ENCODE assay signal across 24 cellular contexts in genomic region chr4:4639370-4639769, GRCh38.
A peak's percentile ranks its signal among the peaks of the same experiment; 100 is the strongest.
DNase-seq lines count a peak whose midpoint lies in the region; ATAC-seq and TF ChIP-seq lines count a peak whose summit lies in the region.
"Had no signal": no experiment of that assay in that cellular context is flagged by ENCODE, and none has a peak within 500 bp of the region (broad histone marks: within the 10 kb centered on the region; RNA-seq: fewer than 3 reads in every experiment).

No MANE protein-coding gene starts in this region.

- ATAC-seq in GM18498 (IDR thresholded peaks at IDR 0.05; ENCODE audit: unreplicated experiment) = no peak
- ATAC-seq: A549 had no signal

- H3K4me3 Mint-ChIP-seq in nephron progenitor cell = no peak overlapping the region
- H3K4me3 Mint-ChIP-seq: CD14-positive monocyte; CD4-positive, alpha-beta T cell; CD8-positive, alpha-beta memory T cell; HFFc6 had no signal

- H3K36me3 ChIP-seq in OCI-LY3 (replicated peaks; ENCODE audit: low read depth, low read length) = peaks cover 17% of the 10 kb centered on the region
- H3K36me3 ChIP-seq: BE2C; BLaER1 treated with 17β-estradiol and CSF1 and Interleukin-3, amounts not matched to agents 10 nM and 100 nM; HAP-1 had no signal

- peak; percentile 5 for DNase-seq in activated CD4-positive, alpha-beta T cell treated with anti-CD3 and anti-CD28 coated beads for 48 hours
- DNase-seq in activated CD4-positive, alpha-beta T cell treated with anti-CD3 and anti-CD28 coated beads, Interleukin-2, amount 50 U/mL, for 1 hour = no peak
- peak; percentile 4 for DNase-seq in stimulated activated CD4-positive, alpha-beta T cell treated with anti-CD3 and anti-CD28 coated beads, Interleukin-1b, Interleukin-23, amount 100 ng/mL, for 48 hours
- DNase-seq in stimulated activated CD4-positive, alpha-beta T cell treated with anti-CD3 and anti-CD28 coated beads, Interleukin-15, amount 100 ng/mL, for 24 hours = no peak
- no peak for DNase-seq in nephron progenitor cell
- DNase-seq in central memory CD4-positive, alpha-beta T cell = no peak
- DNase-seq: 8988T; ACHN; AML-193; BE2C; Calu3; CD4-positive, alpha-beta T cell; CD8-positive, alpha-beta memory T cell; DMS53; DMS79 treated with DMSO at 0.1 percent for 48 hours; GF-D8; GOT3; HFFc6 had no signal

- peak overlapping the region; percentile 8; the same call in 1 of the 2 replicates for H3K27ac ChIP-seq in OCI-LY3 (ENCODE audit: low read length)
- H3K27ac ChIP-seq: A549; BLaER1 treated with 17β-estradiol and CSF1 and Interleukin-3, amounts not matched to agents 10 nM and 100 nM had no signal

- H3K27me3 ChIP-seq in OCI-LY3 (ENCODE audit: low read depth, low read length) = no peaks in the 10 kb centered on the region
- H3K27me3 ChIP-seq: BE2C; BLaER1 treated with 17β-estradiol and CSF1 and Interleukin-3, amounts not matched to agents 10 nM and 100 nM had no signal

- no peak overlapping the region for H3K4me2 ChIP-seq in OCI-LY3 (ENCODE audit: low read length)
- H3K4me2 ChIP-seq: A549; BLaER1 treated with 17β-estradiol and CSF1 and Interleukin-3, amounts not matched to agents 10 nM and 100 nM had no signal

- H3K9ac ChIP-seq in OCI-LY3 (ENCODE audit: low read length) = no peak overlapping the region
- H3K9ac ChIP-seq: BLaER1 treated with 17β-estradiol and CSF1 and Interleukin-3, amounts not matched to agents 10 nM and 100 nM had no signal

- no peak overlapping the region for H3K4me3 ChIP-seq in OCI-LY3 (ENCODE audit: low read length)
- H3K4me3 ChIP-seq: A549; BLaER1 treated with 17β-estradiol and CSF1 and Interleukin-3, amounts not matched to agents 10 nM and 100 nM; HAP-1 had no signal

- H3K27ac Mint-ChIP-seq in nephron progenitor cell = peak overlapping the region; percentile 50
- H3K27ac Mint-ChIP-seq: CD14-positive monocyte; CD4-positive, alpha-beta T cell; HFFc6 had no signal

- peaks cover 11% of the 10 kb centered on the region for H3K36me3 Mint-ChIP-seq in nephron progenitor cell (ENCODE audit: low read depth)
- H3K36me3 Mint-ChIP-seq: CD14-positive monocyte had no signal

- TF ChIP-seq CTCF in OCI-LY3 (IDR thresholded peaks at IDR 0.05; ENCODE audit: low read depth, low read length) (no peak), nephron progenitor cell (IDR thresholded peaks at IDR 0.05) (no peak)

- H3K27me3 Mint-ChIP-seq in nephron progenitor cell (ENCODE audit: low read depth, poor library complexity) = peaks cover 7% of the 10 kb centered on the region
- H3K27me3 Mint-ChIP-seq: CD4-positive, alpha-beta T cell had no signal

- no peaks in the 10 kb centered on the region for H3K9me3 Mint-ChIP-seq in nephron progenitor cell
- H3K9me3 Mint-ChIP-seq: CD4-positive, alpha-beta T cell; CD8-positive, alpha-beta memory T cell; HFFc6 had no signal

- 0 out of 2 replicates have a peak, but pooled peaks cover 4% of the 10 kb centered on the region for H3K9me3 ChIP-seq in OCI-LY3 (ENCODE audit: insufficient read depth, low read length)
- H3K9me3 ChIP-seq: A549; BE2C; BLaER1 treated with 17β-estradiol and CSF1 and Interleukin-3, amounts not matched to agents 10 nM and 100 nM; HAP-1 had no signal

- H4K20me1 ChIP-seq in OCI-LY3 (ENCODE audit: insufficient read depth, low read length) = no peaks in the 10 kb centered on the region
- H4K20me1 ChIP-seq: BLaER1 treated with 17β-estradiol and CSF1 and Interleukin-3, amounts not matched to agents 10 nM and 100 nM had no signal

- peaks cover 40% of the 10 kb centered on the region for H3K4me1 ChIP-seq in OCI-LY3 (ENCODE audit: low read length)
- H3K4me1 ChIP-seq: A549, BE2C had no signal

- no peaks in the 10 kb centered on the region for H3K79me2 ChIP-seq in OCI-LY3 (ENCODE audit: low read length)

- no peak overlapping the region for H2AFZ ChIP-seq in OCI-LY3 (ENCODE audit: low read depth, low read length)

- H3K4me1 Mint-ChIP-seq in nephron progenitor cell = peaks cover 42% of the 10 kb centered on the region
- H3K4me1 Mint-ChIP-seq: CD14-positive monocyte; CD8-positive, alpha-beta memory T cell had no signal

Comparison
In these comparisons a context has a peak if more than half of its experiments do, and no peak if none do; other contexts are left out.
1. DNase-seq: peak in activated CD4-positive, alpha-beta T cell treated with anti-CD3 and anti-CD28 coated beads for 48 hours (single experiment) and stimulated activated CD4-positive, alpha-beta T cell treated with anti-CD3 and anti-CD28 coated beads, Interleukin-1b, Interleukin-23, amount 100 ng/mL, for 48 hours (single experiment); none in activated CD4-positive, alpha-beta T cell treated with anti-CD3 and anti-CD28 coated beads, Interleukin-2, amount 50 U/mL, for 1 hour (single experiment), stimulated activated CD4-positive, alpha-beta T cell treated with anti-CD3 and anti-CD28 coated beads, Interleukin-15, amount 100 ng/mL, for 24 hours (single experiment), nephron progenitor cell (single experiment) and central memory CD4-positive, alpha-beta T cell (single experiment).